8 cellular contexts compared by ENCODE assay signal in genomic region chr6:13614926-13615801, GRCh38. TPM values are rescaled to one million over a fixed set of nuclear protein-coding genes. Genes with fewer than 3 reads are reported as not detected.
A peak's percentile ranks its signal among the peaks of the same experiment; 100 is the strongest.
DNase-seq lines count a peak whose midpoint lies in the region; ATAC-seq and TF ChIP-seq lines count a peak whose summit lies in the region.

Gene NOL7, plus strand, starts transcription at chr6:13615335. Its CDS starts 24 bp downstream, at chr6:13615359.

- H3K9me3 Mint-ChIP-seq in WTC11: no peaks in the 10 kb centered on the region
- no peaks in the 10 kb centered on the region for H3K9me3 Mint-ChIP-seq in immature natural killer cell

- H3K36me3 ChIP-seq in spleen: peaks cover 6 to 51% (median 33%) of the 10 kb centered on the region in 6 donors

- 0 to 1% (median 0%) methylated on average over 40 to 85 of the region's 85 CpGs for WGBS in spleen, 5 donors

- H3K27me3 Mint-ChIP-seq in WTC11 (ENCODE audit: low read depth): no peaks in the 10 kb centered on the region
- H3K27me3 Mint-ChIP-seq in immature natural killer cell (ENCODE audit: low read depth in 3 of 3): peaks cover 3 to 13% (median 9%) of the 10 kb centered on the region in 3 donors

- POLR2A ChIA-PET in WTC11 (lab: Charles Lee): interaction anchor here (0.5 to 2.0 kb wide), 8 partner anchors 8 to 287 kb away, joined by 3 to 12 read pairs (median 4); partner anchors contain the start of genes SIRT5 and TBC1D7

- peaks cover 38% of the 10 kb centered on the region for H3K36me3 Mint-ChIP-seq in WTC11
- H3K36me3 Mint-ChIP-seq in immature natural killer cell: peaks cover 8 to 31% (median 10%) of the 10 kb centered on the region in 3 donors

- peaks cover 14 to 57% (median 43%) of the 10 kb centered on the region in 6 donors for H3K4me1 ChIP-seq in spleen

- peak; percentile 96 for DNase-seq in AG09309 (ENCODE audit: low read depth)
- peak; percentile 97 for DNase-seq in NCI-H2227 treated with DMSO at 0.1 percent for 48 hours (lab: John Stamatoyannopoulos, UW)
- DNase-seq in WTC11 (ENCODE audit: low spot score): peak; percentile 96
- peak; percentile 99 for DNase-seq in cardiac fibroblast (ENCODE audit: low read depth in 2 of 2)
- peak; percentile 99 for DNase-seq in immature natural killer cell
- DNase-seq in spleen: peak; percentile 99

- H3K27me3 ChIP-seq in spleen (replicated peaks in 1 of 7): no peaks in the 10 kb centered on the region

- no peaks in the 10 kb centered on the region for H3K9me3 ChIP-seq in spleen

- intact Hi-C loops in spleen (cut with DNase I; ENCODE audit: low total_unique reads): loop anchor here (5.0 kb wide), 1 partner anchor 97 kb away; the partner anchor contains the start of gene RANBP9

- CTCF ChIA-PET in WTC11 (lab: Charles Lee): interaction anchor here (0.5 to 4.0 kb wide), 38 partner anchors 9 to 1360 kb away, joined by 3 to 70 read pairs (median 4); partner anchors contain the start of genes GFOD1, SIRT5 and TBC1D7

- H3K27ac ChIP-seq in spleen: peak within 1 kb of the TSS; percentile 83 to 96 (median 94)

- H3K4me3 Mint-ChIP-seq in WTC11: peak within 1 kb of the TSS; percentile 96
- peak within 1 kb of the TSS; percentile 96 to 98 (median 97) for H3K4me3 Mint-ChIP-seq in immature natural killer cell

- ATAC-seq in GM18907 (IDR thresholded peaks at IDR 0.05; ENCODE audit: unreplicated experiment) (peak; percentile 93), HG03159 (IDR thresholded peaks at IDR 0.05; ENCODE audit: unreplicated experiment) (peak; percentile 89), WTC11 (peak; percentile 93)

- H3K4me1 Mint-ChIP-seq in WTC11: peaks cover 25% of the 10 kb centered on the region
- H3K4me1 Mint-ChIP-seq in immature natural killer cell: peaks cover 33 to 48% of the 10 kb centered on the region in 2 donors

- peak; percentile 94 for TF ChIP-seq CTCF in AG09309 (IDR thresholded peaks at IDR 0.05; ENCODE audit: control insufficient read depth, insufficient read depth, low read depth, low read length, missing control alignments)
- TF ChIP-seq CTCF in WTC11 (IDR thresholded peaks at IDR 0.05): peak; percentile 37
- TF ChIP-seq CTCF in cardiac fibroblast (IDR thresholded peaks at IDR 0.05; ENCODE audit: low read depth, low read length): peak; percentile 94
- peak; percentile 93 to 100 (median 98) for TF ChIP-seq CTCF in spleen (IDR thresholded peaks at IDR 0.05 in 8 of 11, conservative IDR thresholded peaks at IDR 0.05 in 3 of 11)

- peak; percentile 52 to 92 (median 87) for TF ChIP-seq POLR2A in spleen (IDR thresholded peaks at IDR 0.05)

- H3K27ac Mint-ChIP-seq in WTC11: peak within 1 kb of the TSS; percentile 93
- peak within 1 kb of the TSS; percentile 92 to 97 (median 95) for H3K27ac Mint-ChIP-seq in immature natural killer cell

- peak within 1 kb of the TSS; percentile 66 for H3K4me3 ChIP-seq in AG09309 (ENCODE audit: control insufficient read depth, low read depth, low read length)
- H3K4me3 ChIP-seq in cardiac fibroblast (replicated peaks in 1 of 2; ENCODE audit: low read depth in 2 of 2, low read length in 2 of 2): peak within 1 kb of the TSS; percentile 97
- H3K4me3 ChIP-seq in spleen: peak within 1 kb of the TSS; percentile 72 to 96 (median 90)

TF ChIP-seq in WTC11, 78 proteins besides CTCF, POLR2A, EP300 and RAD21 (continues in another document):
- peak; percentile 100 for TF ChIP-seq NR2C2 (CRISPR knock-in tag; IDR thresholded peaks at IDR 0.05)
- no peak for TF ChIP-seq SMAD4 (CRISPR knock-in tag; IDR thresholded peaks at IDR 0.05)
- no peak for TF ChIP-seq ATF2 (CRISPR knock-in tag; IDR thresholded peaks at IDR 0.05; ENCODE audit: borderline replicate concordance, low read depth)
- no peak; the same call in 1 of the 2 replicates for TF ChIP-seq ZNF263 (CRISPR knock-in tag; IDR thresholded peaks at IDR 0.05; ENCODE audit: low read depth)
- peak; percentile 76 for TF ChIP-seq E2F5 (CRISPR knock-in tag; IDR thresholded peaks at IDR 0.05)
- peak; percentile 86; the same call in 1 of the 2 replicates for TF ChIP-seq SMAD3 (CRISPR knock-in tag; IDR thresholded peaks at IDR 0.05; ENCODE audit: borderline replicate concordance)
- peak; percentile 82; the same call in 1 of the 2 replicates for TF ChIP-seq USF1 (CRISPR knock-in tag; IDR thresholded peaks at IDR 0.05)
- TF ChIP-seq ZNF671 (CRISPR knock-in tag; IDR thresholded peaks at IDR 0.05): no peak
- peak; percentile 75 for TF ChIP-seq KAT7 (CRISPR knock-in tag; IDR thresholded peaks at IDR 0.05; ENCODE audit: borderline replicate concordance)
- TF ChIP-seq TEAD4 (CRISPR knock-in tag; IDR thresholded peaks at IDR 0.05): no peak
- TF ChIP-seq MYBL2 (CRISPR knock-in tag; IDR thresholded peaks at IDR 0.05): peak; percentile 90
- TF ChIP-seq FOXK1 (CRISPR knock-in tag; IDR thresholded peaks at IDR 0.05): peak; percentile 96
- peak; percentile 17 for TF ChIP-seq PRRX2 (CRISPR knock-in tag; IDR thresholded peaks at IDR 0.05)
- no peak for TF ChIP-seq ZNF138 (CRISPR knock-in tag; conservative IDR thresholded peaks at IDR 0.05)
- TF ChIP-seq TP53 (CRISPR knock-in tag; IDR thresholded peaks at IDR 0.05): peak; percentile 94
- peak; percentile 99 for TF ChIP-seq HMGXB4 (CRISPR knock-in tag; IDR thresholded peaks at IDR 0.05)
- TF ChIP-seq JUN (CRISPR knock-in tag; IDR thresholded peaks at IDR 0.05): no peak; the same call in 1 of the 2 replicates
- peak; percentile 31; the same call in 1 of the 2 replicates for TF ChIP-seq PREB (CRISPR knock-in tag; IDR thresholded peaks at IDR 0.05; ENCODE audit: borderline replicate concordance)
- peak; percentile 98 for TF ChIP-seq SP1 (CRISPR knock-in tag; conservative IDR thresholded peaks at IDR 0.05)
- TF ChIP-seq ZBTB43 (CRISPR knock-in tag; IDR thresholded peaks at IDR 0.05): peak; percentile 63; the same call in 1 of the 2 replicates

RNA-seq across cellular contexts. Expression of gene NOL7, which starts in this region (rescaled TPM):
- total RNA-seq in WTC11 (2021) (65.3 to 76.1 TPM (median 66.5 TPM) in 3 replicates), spleen (10 to 100 TPM; 44.6 to 73.6 (median 50.6) TPM)
- polyA plus RNA-seq in immature natural killer cell (10 to 100 TPM; 57.0 to 92.2 (median 65.1) TPM), spleen (10 to 100 TPM; 49.9 to 63.1 (median 57.4) TPM)

Comparison
In these comparisons a context has a peak if more than half of its experiments do, and no peak if none do; other contexts are left out.
1. Peak in every context shown above with its lines: DNase-seq, ATAC-seq, H3K4me3 ChIP-seq and H3K27ac ChIP-seq.
2. CTCF ChIP-seq: peak in every context shown above with its lines; median percentile 98 in spleen; 94 in AG09309; 94 in cardiac fibroblast; 37 in WTC11.